In the genomic region with DNA sequence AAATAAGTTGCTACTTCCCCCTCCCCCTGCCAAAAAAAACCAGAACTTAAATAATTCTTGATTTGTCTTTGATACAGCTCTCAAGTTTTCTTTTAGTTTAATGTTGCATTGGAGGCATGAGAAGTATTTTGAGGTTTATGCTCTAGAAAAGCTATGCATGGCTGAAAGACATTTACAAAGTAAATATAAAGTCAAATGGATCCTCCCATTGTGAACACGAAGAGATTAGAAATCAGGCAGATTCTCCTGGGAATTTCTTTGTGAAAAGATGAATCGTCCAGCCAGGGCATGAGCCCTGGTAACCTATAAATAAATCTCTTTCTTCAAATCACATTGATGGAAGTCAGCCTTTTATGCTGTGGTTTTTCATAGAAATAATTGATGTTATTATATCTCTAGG, we compare ENCODE assay signal across 27 cellular contexts.
"Had no signal": no experiment of that assay in that cellular context is flagged by ENCODE, and none has a peak within 500 bp of the region (broad histone marks: within the 10 kb centered on the region; RNA-seq: fewer than 3 reads in every experiment).

No MANE protein-coding gene starts in this region.

- H3K36me3 Mint-ChIP-seq: activated naive CD4-positive, alpha-beta T cell treated with anti-CD3 and anti-CD28 coated beads, Interleukin-2, amount 50 U/mL, for 72 hours; brain; WTC11 had no signal

- H3K4me3 Mint-ChIP-seq: activated CD4-positive, alpha-beta T cell treated with anti-CD3 and anti-CD28 coated beads for 36 hours; activated CD4-positive, alpha-beta T cell treated with anti-CD3 and anti-CD28 coated beads, Interleukin-2, amount 10 ng/mL, durations not matched to agents 7 days and 5 days; activated CD8-positive, alpha-beta T cell treated with anti-CD3 and anti-CD28 coated beads, Interleukin-2, amount 10 ng/mL, durations not matched to agents 7 days and 5 days; activated naive CD4-positive, alpha-beta T cell treated with anti-CD3 and anti-CD28 coated beads for 36 hours; activated T-cell treated with anti-CD3 and anti-CD28 coated beads, Interleukin-2, amount 50 U/mL, for 4 hours; activated T-helper 1 cell treated with anti-CD3 and anti-CD28 coated beads, Interleukin-12 subunit alpha, Interleukin-12 subunit beta, Interleukin-2, Interleukin-4 antibody, amounts not matched to agents 30 ng/mL and 10 ng/mL and 1 ng/mL, durations not matched to agents 14 hours and 24 hours and 36 hours; brain; T-helper 1 cell treated with Interleukin-12 subunit alpha and Interleukin-12 subunit beta and Interleukin-4 antibody, amounts not matched to agents 30 μg/mL and 1 μg/mL, for 36 hours; T-helper 2 cell treated with Interferon-gamma antibody and Interleukin-4, amounts not matched to agents 5 μg/mL and 100 μg/mL, for 36 hours; WTC11 had no signal

- DNase-seq: activated CD4-positive, alpha-beta T cell treated with anti-CD3 and anti-CD28 coated beads for 36 hours; activated CD4-positive, alpha-beta T cell treated with anti-CD3 and anti-CD28 coated beads, Interleukin-2, amount 10 ng/mL, durations not matched to agents 7 days and 5 days; activated CD4-positive, alpha-beta T cell treated with anti-CD3 and anti-CD28 coated beads, Interleukin-2, amount 50 U/mL, for 48 hours; activated CD8-positive, alpha-beta T cell treated with anti-CD3 and anti-CD28 coated beads, Interleukin-2, amount 10 ng/mL, durations not matched to agents 7 days and 5 days; activated gamma-delta T cell treated with Interleukin-2 at 50 U/mL for 16 hours; activated naive CD4-positive, alpha-beta T cell treated with anti-CD3 and anti-CD28 coated beads for 36 hours; activated T-cell treated with anti-CD3 and anti-CD28 coated beads, Interleukin-2, amount 50 U/mL, for 4 hours; anterior cingulate cortex; caudate nucleus; Karpas-422; NCI-H1105; NCI-H1417 treated with DMSO at 0.1 percent for 48 hours; NCI-H187 treated with DMSO at 0.1 percent for 48 hours; NCI-H2081; NCI-H345; NCI-H524 treated with DMSO at 0.1 percent for 48 hours; PC-3; Peyer's patch; RPMI8226; SHP77 treated with DMSO at 0.1 percent for 48 hours had no signal

- H3K27ac Mint-ChIP-seq: activated CD4-positive, alpha-beta T cell treated with anti-CD3 and anti-CD28 coated beads for 36 hours; activated CD4-positive, alpha-beta T cell treated with anti-CD3 and anti-CD28 coated beads, Interleukin-2, amount 10 ng/mL, durations not matched to agents 7 days and 5 days; activated CD8-positive, alpha-beta T cell treated with anti-CD3 and anti-CD28 coated beads, Interleukin-2, amount 10 ng/mL, durations not matched to agents 7 days and 5 days; activated naive CD4-positive, alpha-beta T cell treated with anti-CD3 and anti-CD28 coated beads for 36 hours; activated naive CD4-positive, alpha-beta T cell treated with anti-CD3 and anti-CD28 coated beads, Interleukin-2, amount 50 U/mL, for 72 hours; activated T-helper 1 cell treated with anti-CD3 and anti-CD28 coated beads, Interleukin-12 subunit alpha, Interleukin-12 subunit beta, Interleukin-2, Interleukin-4 antibody, amounts not matched to agents 30 ng/mL and 10 ng/mL and 1 ng/mL, durations not matched to agents 14 hours and 24 hours and 36 hours; brain; T-helper 1 cell treated with Interleukin-12 subunit alpha and Interleukin-12 subunit beta and Interleukin-4 antibody, amounts not matched to agents 30 μg/mL and 1 μg/mL, for 36 hours; T-helper 2 cell treated with Interferon-gamma antibody and Interleukin-4, amounts not matched to agents 5 μg/mL and 100 μg/mL, for 36 hours; WTC11 had no signal

- ATAC-seq: activated CD4-positive, alpha-beta T cell treated with anti-CD3 and anti-CD28 coated beads for 36 hours; activated CD4-positive, CD25-positive, alpha-beta regulatory T cell treated with anti-CD3 and anti-CD28 coated beads, Interleukin-2, amount 50 U/mL, for 24 hours; activated CD8-positive, alpha-beta T cell treated with anti-CD3 and anti-CD28 coated beads, Interleukin-2, amount 10 ng/mL, durations not matched to agents 7 days and 5 days; activated naive CD4-positive, alpha-beta T cell treated with anti-CD3 and anti-CD28 coated beads, Interleukin-2, amount 50 U/mL, for 72 hours; activated T-cell treated with anti-CD3 and anti-CD28 coated beads, Interleukin-2, amount 50 U/mL, for 4 hours; PC-3; WTC11 had no signal

- H3K9me3 Mint-ChIP-seq: activated CD4-positive, alpha-beta T cell treated with anti-CD3 and anti-CD28 coated beads, Interleukin-2, amount 10 ng/mL, durations not matched to agents 7 days and 5 days; activated naive CD4-positive, alpha-beta T cell treated with anti-CD3 and anti-CD28 coated beads for 36 hours; activated naive CD4-positive, alpha-beta T cell treated with anti-CD3 and anti-CD28 coated beads, Interleukin-2, amount 50 U/mL, for 72 hours; activated T-cell treated with anti-CD3 and anti-CD28 coated beads, Interleukin-2, amount 50 U/mL, for 4 hours; activated T-helper 1 cell treated with anti-CD3 and anti-CD28 coated beads, Interleukin-12 subunit alpha, Interleukin-12 subunit beta, Interleukin-2, Interleukin-4 antibody, amounts not matched to agents 30 ng/mL and 10 ng/mL and 1 ng/mL, durations not matched to agents 14 hours and 24 hours and 36 hours; brain; T-helper 1 cell treated with Interleukin-12 subunit alpha and Interleukin-12 subunit beta and Interleukin-4 antibody, amounts not matched to agents 30 μg/mL and 1 μg/mL, for 36 hours; T-helper 2 cell treated with Interferon-gamma antibody and Interleukin-4, amounts not matched to agents 5 μg/mL and 100 μg/mL, for 36 hours; WTC11 had no signal

- H3K4me1 Mint-ChIP-seq: activated CD4-positive, alpha-beta T cell treated with anti-CD3 and anti-CD28 coated beads for 36 hours; activated CD4-positive, alpha-beta T cell treated with anti-CD3 and anti-CD28 coated beads, Interleukin-2, amount 10 ng/mL, durations not matched to agents 7 days and 5 days; brain; WTC11 had no signal
